ENCODE assay signal across 16 cellular contexts in the genomic region with DNA sequence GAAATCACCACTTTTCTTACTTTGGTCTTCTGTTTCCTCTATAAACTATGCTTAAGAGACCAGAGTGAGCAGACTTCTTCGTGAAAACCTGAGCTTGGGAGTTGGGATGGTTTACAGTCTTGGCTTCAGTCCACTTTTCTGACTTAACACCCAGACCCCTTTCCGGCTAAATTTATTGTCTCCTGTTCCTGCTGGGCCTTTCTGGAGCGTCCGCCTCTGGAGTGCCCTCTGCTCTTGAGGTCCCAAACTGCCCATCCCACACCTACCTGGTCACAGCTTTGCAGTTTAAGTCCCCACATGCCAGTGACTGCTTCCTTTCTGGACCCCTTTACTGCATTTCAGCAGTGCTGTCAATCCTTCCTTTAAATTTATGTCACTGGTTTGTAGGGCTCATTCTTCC.
DNase-seq lines count a peak whose midpoint lies in the region; ATAC-seq and TF ChIP-seq lines count a peak whose summit lies in the region.
"Had no signal": no experiment of that assay in that cellular context is flagged by ENCODE, and none has a peak within 500 bp of the region (broad histone marks: within the 10 kb centered on the region; RNA-seq: fewer than 3 reads in every experiment).

No MANE protein-coding gene starts in this region.

- no peaks in the 10 kb centered on the region for H3K36me3 ChIP-seq in HEK293 (ENCODE audit: control insufficient read depth in 2 of 2, insufficient read depth in 1 of 2, low read length in 2 of 2)
- H3K36me3 ChIP-seq in Karpas-422 (ENCODE audit: insufficient read depth, low read length): no peaks in the 10 kb centered on the region

- POLR2A ChIA-PET in HEK293 (lab: Yijun Ruan, JAX): no interaction called here

- no peak overlapping the region for H3K27ac Mint-ChIP-seq in activated CD4-positive, alpha-beta T cell treated with anti-CD3 and anti-CD28 coated beads, Interleukin-2, amount 10 ng/mL, durations not matched to agents 24 days and 14 days
- H3K27ac Mint-ChIP-seq in activated T-helper 17 cell treated with anti-CD3 and anti-CD28 coated beads, Interleukin-2, amount 50 U/mL, for 72 hours: peak overlapping the region; percentile 46
- peak overlapping the region; percentile 87 for H3K27ac Mint-ChIP-seq in neural crest cell (ENCODE audit: unreplicated experiment)
- H3K27ac Mint-ChIP-seq: CD4-positive, alpha-beta T cell had no signal

- H3K9me3 ChIP-seq in HEK293 (ENCODE audit: control insufficient read depth, insufficient read depth, low read depth, low read length) (no peaks in the 10 kb centered on the region), Karpas-422 (ENCODE audit: low read length) (no peaks in the 10 kb centered on the region)

- H4K20me1 ChIP-seq in Karpas-422 (ENCODE audit: insufficient read depth, low read depth, low read length): no peaks in the 10 kb centered on the region

- H3K27me3 Mint-ChIP-seq in activated CD4-positive, alpha-beta T cell treated with anti-CD3 and anti-CD28 coated beads, Interleukin-2, amount 10 ng/mL, durations not matched to agents 24 days and 14 days: no peaks in the 10 kb centered on the region
- no peaks in the 10 kb centered on the region for H3K27me3 Mint-ChIP-seq in activated T-helper 17 cell treated with anti-CD3 and anti-CD28 coated beads, Interleukin-2, amount 50 U/mL, for 72 hours
- no peaks in the 10 kb centered on the region for H3K27me3 Mint-ChIP-seq in neural crest cell (ENCODE audit: low read depth)
- H3K27me3 Mint-ChIP-seq: CD4-positive, alpha-beta T cell had no signal

- H3K79me2 ChIP-seq in Karpas-422 (ENCODE audit: low read length): peaks cover 99% of the 10 kb centered on the region

- no peak overlapping the region for H3K4me3 Mint-ChIP-seq in activated CD4-positive, alpha-beta T cell treated with anti-CD3 and anti-CD28 coated beads, Interleukin-2, amount 10 ng/mL, durations not matched to agents 24 days and 14 days
- H3K4me3 Mint-ChIP-seq in activated T-helper 17 cell treated with anti-CD3 and anti-CD28 coated beads, Interleukin-2, amount 50 U/mL, for 72 hours: no peak overlapping the region
- H3K4me3 Mint-ChIP-seq in neural crest cell: no peak overlapping the region
- H3K4me3 Mint-ChIP-seq: CD4-positive, alpha-beta T cell had no signal

- no peaks in the 10 kb centered on the region for H3K36me3 Mint-ChIP-seq in activated CD4-positive, alpha-beta T cell treated with anti-CD3 and anti-CD28 coated beads, Interleukin-2, amount 10 ng/mL, durations not matched to agents 24 days and 14 days (ENCODE audit: low read depth)
- no peaks in the 10 kb centered on the region for H3K36me3 Mint-ChIP-seq in activated T-helper 17 cell treated with anti-CD3 and anti-CD28 coated beads, Interleukin-2, amount 50 U/mL, for 72 hours (ENCODE audit: low read depth)
- H3K36me3 Mint-ChIP-seq in neural crest cell (ENCODE audit: low read depth): no peaks in the 10 kb centered on the region

- H3K4me1 ChIP-seq in HEK293 (ENCODE audit: control insufficient read depth, insufficient read depth, low read length): peaks cover 8% of the 10 kb centered on the region
- no peaks in the 10 kb centered on the region; the same call in 1 of the 2 replicates for H3K4me1 ChIP-seq in Karpas-422 (ENCODE audit: low read length)

- H3K4me3 ChIP-seq in HEK293 (ENCODE audit: low read depth, low read length) (no peak overlapping the region), Karpas-422 (ENCODE audit: low read length) (no peak overlapping the region)
- H3K4me3 ChIP-seq: BLaER1 treated with 17β-estradiol and CSF1 and Interleukin-3, amounts not matched to agents 10 nM and 100 nM had no signal

- intact Hi-C loops in activated CD4-positive, alpha-beta T cell treated with anti-CD3 and anti-CD28 coated beads, Interleukin-2, amount 10 ng/mL, durations not matched to agents 24 days and 14 days (cut with micrococcal nuclease): no loop called here

- H3K27me3 ChIP-seq in Karpas-422 (ENCODE audit: low read length): no peaks in the 10 kb centered on the region
- H3K27me3 ChIP-seq: BLaER1 treated with 17β-estradiol and CSF1 and Interleukin-3, amounts not matched to agents 10 nM and 100 nM had no signal

- H3K27ac ChIP-seq in HEK293 (ENCODE audit: extremely low read depth, low read depth, low read length) (no peak overlapping the region), Karpas-422 (ENCODE audit: low read length) (no peak overlapping the region)
- H3K27ac ChIP-seq: 22Rv1; BLaER1 treated with 17β-estradiol and CSF1 and Interleukin-3, amounts not matched to agents 10 nM and 100 nM had no signal

- no peak overlapping the region for H3K4me2 ChIP-seq in Karpas-422 (ENCODE audit: low read depth, low read length, poor library complexity, severe bottlenecking)

- CTCF ChIA-PET in HEK293 (lab: Yijun Ruan, JAX): no interaction called here

- H2AFZ ChIP-seq in Karpas-422 (ENCODE audit: low read length): no peak overlapping the region

- no peaks in the 10 kb centered on the region for H3K9me2 ChIP-seq in Karpas-422 (replicated peaks; ENCODE audit: insufficient read depth, low read length)

- peaks cover 11% of the 10 kb centered on the region for H3K4me1 Mint-ChIP-seq in activated CD4-positive, alpha-beta T cell treated with anti-CD3 and anti-CD28 coated beads, Interleukin-2, amount 10 ng/mL, durations not matched to agents 24 days and 14 days
- H3K4me1 Mint-ChIP-seq in activated T-helper 17 cell treated with anti-CD3 and anti-CD28 coated beads, Interleukin-2, amount 50 U/mL, for 72 hours: peaks cover 16% of the 10 kb centered on the region
- H3K4me1 Mint-ChIP-seq in neural crest cell: peaks cover 7% of the 10 kb centered on the region

- DNase-seq in activated CD4-positive, alpha-beta T cell treated with anti-CD3 and anti-CD28 coated beads, Interleukin-2, amount 10 ng/mL, durations not matched to agents 24 days and 14 days: peak; percentile 48
- DNase-seq in activated CD4-positive, alpha-beta T cell treated with anti-CD3 and anti-CD28 coated beads for 48 hours: no peak
- DNase-seq in neural crest cell (ENCODE audit: low read depth, low spot score): no peak
- no peak for DNase-seq in Karpas-422
- DNase-seq in NCI-H345 (lab: John Stamatoyannopoulos, UW): no peak
- DNase-seq: AML-193; CD4-positive, alpha-beta T cell; DMS79; EL; IMR-90 had no signal

- no peak overlapping the region for H3K9ac ChIP-seq in Karpas-422 (ENCODE audit: low read length)
- H3K9ac ChIP-seq: BLaER1 treated with 17β-estradiol and CSF1 and Interleukin-3, amounts not matched to agents 10 nM and 100 nM had no signal

- no peaks in the 10 kb centered on the region for H3K9me3 Mint-ChIP-seq in activated CD4-positive, alpha-beta T cell treated with anti-CD3 and anti-CD28 coated beads, Interleukin-2, amount 10 ng/mL, durations not matched to agents 24 days and 14 days
- H3K9me3 Mint-ChIP-seq in activated T-helper 17 cell treated with anti-CD3 and anti-CD28 coated beads, Interleukin-2, amount 50 U/mL, for 72 hours: no peaks in the 10 kb centered on the region
- H3K9me3 Mint-ChIP-seq in neural crest cell: no peaks in the 10 kb centered on the region
- H3K9me3 Mint-ChIP-seq: CD4-positive, alpha-beta T cell had no signal

- TF ChIP-seq CTCF in HEK293 (tag by site-specific recombination; IDR thresholded peaks at IDR 0.05) (no peak), neural crest cell (conservative IDR thresholded peaks at IDR 0.05) (no peak)

- no peak for ATAC-seq in activated T-helper 17 cell treated with anti-CD3 and anti-CD28 coated beads, Interleukin-2, amount 50 U/mL, for 72 hours (replicated peaks)
- no peak for ATAC-seq in GM21529 (IDR thresholded peaks at IDR 0.05; ENCODE audit: unreplicated experiment)
- ATAC-seq: HCT116 had no signal

TF ChIP-seq in HEK293, 187 proteins besides CTCF, POLR2A, EP300 and RAD21 (continues in another document):
- TF ChIP-seq ZNF623 (tag by site-specific recombination; IDR thresholded peaks at IDR 0.05): no peak
- TF ChIP-seq, protein P1, sequence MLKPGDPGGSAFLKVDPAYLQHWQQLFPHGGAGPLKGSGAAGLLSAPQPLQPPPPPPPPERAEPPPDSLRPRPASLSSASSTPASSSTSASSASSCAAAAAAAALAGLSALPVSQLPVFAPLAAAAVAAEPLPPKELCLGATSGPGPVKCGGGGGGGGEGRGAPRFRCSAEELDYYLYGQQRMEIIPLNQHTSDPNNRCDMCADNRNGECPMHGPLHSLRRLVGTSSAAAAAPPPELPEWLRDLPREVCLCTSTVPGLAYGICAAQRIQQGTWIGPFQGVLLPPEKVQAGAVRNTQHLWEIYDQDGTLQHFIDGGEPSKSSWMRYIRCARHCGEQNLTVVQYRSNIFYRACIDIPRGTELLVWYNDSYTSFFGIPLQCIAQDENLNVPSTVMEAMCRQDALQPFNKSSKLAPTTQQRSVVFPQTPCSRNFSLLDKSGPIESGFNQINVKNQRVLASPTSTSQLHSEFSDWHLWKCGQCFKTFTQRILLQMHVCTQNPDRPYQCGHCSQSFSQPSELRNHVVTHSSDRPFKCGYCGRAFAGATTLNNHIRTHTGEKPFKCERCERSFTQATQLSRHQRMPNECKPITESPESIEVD (tag by site-specific recombination; IDR thresholded peaks at IDR 0.05): peak; percentile 24; the same call in 1 of the 2 replicates
- TF ChIP-seq, protein P2, sequence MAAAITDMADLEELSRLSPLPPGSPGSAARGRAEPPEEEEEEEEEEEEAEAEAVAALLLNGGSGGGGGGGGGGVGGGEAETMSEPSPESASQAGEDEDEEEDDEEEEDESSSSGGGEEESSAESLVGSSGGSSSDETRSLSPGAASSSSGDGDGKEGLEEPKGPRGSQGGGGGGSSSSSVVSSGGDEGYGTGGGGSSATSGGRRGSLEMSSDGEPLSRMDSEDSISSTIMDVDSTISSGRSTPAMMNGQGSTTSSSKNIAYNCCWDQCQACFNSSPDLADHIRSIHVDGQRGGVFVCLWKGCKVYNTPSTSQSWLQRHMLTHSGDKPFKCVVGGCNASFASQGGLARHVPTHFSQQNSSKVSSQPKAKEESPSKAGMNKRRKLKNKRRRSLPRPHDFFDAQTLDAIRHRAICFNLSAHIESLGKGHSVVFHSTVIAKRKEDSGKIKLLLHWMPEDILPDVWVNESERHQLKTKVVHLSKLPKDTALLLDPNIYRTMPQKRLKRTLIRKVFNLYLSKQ (tag by site-specific recombination; IDR thresholded peaks at IDR 0.05; ENCODE audit: borderline replicate concordance): no peak
